ENCODE assay signal across 1 cellular context in the genomic region with DNA sequence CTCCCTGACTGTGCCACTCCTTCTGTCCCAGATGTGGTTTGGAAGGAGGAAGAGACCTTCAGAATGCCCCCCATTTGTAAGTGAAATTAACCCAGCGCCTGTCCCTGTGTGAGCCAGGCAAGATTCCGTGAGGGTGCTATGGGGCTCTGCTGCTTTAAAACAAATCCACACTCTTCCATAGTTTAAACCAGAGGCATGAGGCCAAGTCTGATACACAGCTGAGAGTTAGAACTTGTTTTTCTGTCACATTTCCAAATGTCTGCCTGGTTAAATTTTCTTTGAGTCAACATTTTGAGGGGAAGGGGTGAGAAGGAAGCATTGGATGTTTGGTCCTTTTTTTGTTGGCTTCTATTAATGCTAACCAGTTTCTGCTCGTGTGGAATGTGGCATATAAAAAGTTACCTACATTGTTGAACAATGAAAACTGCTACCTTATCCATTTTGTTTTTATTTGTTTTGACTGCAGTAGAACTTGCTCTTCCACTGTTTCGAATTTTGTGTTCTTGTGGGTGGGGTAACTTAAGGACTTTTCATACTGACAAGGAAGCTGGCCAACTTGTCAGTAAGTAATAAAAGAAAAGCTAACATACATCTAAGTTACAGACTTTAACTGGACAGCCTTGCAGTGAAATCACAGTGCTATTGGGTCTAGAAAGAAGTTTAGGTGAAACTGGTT.
TF ChIP-seq lines count a peak whose summit lies in the region.

No MANE protein-coding gene starts in this region.

TF ChIP-seq in IMR-90, 13 proteins besides CTCF, POLR2A, EP300 and RAD21:
- TF ChIP-seq USF2 (IDR thresholded peaks at IDR 0.05; ENCODE audit: low read depth, low read length) = no peak
- TF ChIP-seq MAZ (IDR thresholded peaks at IDR 0.05; ENCODE audit: borderline replicate concordance, low read depth, low read length) = no peak
- TF ChIP-seq RFX5 (IDR thresholded peaks at IDR 0.05; ENCODE audit: low read depth, low read length) = no peak
- no peak for TF ChIP-seq SMC3 (IDR thresholded peaks at IDR 0.05; ENCODE audit: low read depth, low read length)
- TF ChIP-seq MXI1 (IDR thresholded peaks at IDR 0.05; ENCODE audit: borderline replicate concordance, low read depth, low read length) = no peak
- TF ChIP-seq CEBPB (IDR thresholded peaks at IDR 0.05; ENCODE audit: low read depth, low read length) = no peak
- TF ChIP-seq FOS (IDR thresholded peaks at IDR 0.05; ENCODE audit: low read depth, low read length) = no peak
- TF ChIP-seq BHLHE40 (IDR thresholded peaks at IDR 0.05; ENCODE audit: low read depth, low read length) = no peak
- TF ChIP-seq NFE2L2 (IDR thresholded peaks at IDR 0.05; ENCODE audit: low read depth, low read length) = no peak
- no peak for TF ChIP-seq CHD1 (IDR thresholded peaks at IDR 0.05; ENCODE audit: low read depth, low read length)
- no peak for TF ChIP-seq RCOR1 (IDR thresholded peaks at IDR 0.05; ENCODE audit: insufficient replicate concordance, low read length)
- TF ChIP-seq ELK1 (IDR thresholded peaks at IDR 0.05; ENCODE audit: borderline replicate concordance, low read depth, low read length) = no peak
- no peak for TF ChIP-seq MAFK (IDR thresholded peaks at IDR 0.05; ENCODE audit: low read depth, low read length)
